1 cellular context compared by ENCODE assay signal in genomic region chr15:34318277-34319079, GRCh38.
TF ChIP-seq lines count a peak whose summit lies in the region.

No MANE protein-coding gene starts in this region.

TF ChIP-seq in H1, 55 proteins besides CTCF, POLR2A, EP300 and RAD21:
- TF ChIP-seq TBP (IDR thresholded peaks at IDR 0.05; ENCODE audit: low read depth, low read length): peak; percentile 54; the same call in 1 of the 2 replicates
- no peak for TF ChIP-seq CHD1 (IDR thresholded peaks at IDR 0.05; ENCODE audit: low read depth, low read length)
- no peak for TF ChIP-seq SAP30 (IDR thresholded peaks at IDR 0.05; ENCODE audit: insufficient read depth, insufficient replicate concordance, low read length)
- no peak for TF ChIP-seq HDAC2 (IDR thresholded peaks at IDR 0.05; ENCODE audit: borderline replicate concordance in 1 of 2, low read depth in 2 of 2, low read length in 2 of 2)
- TF ChIP-seq, protein P1, sequence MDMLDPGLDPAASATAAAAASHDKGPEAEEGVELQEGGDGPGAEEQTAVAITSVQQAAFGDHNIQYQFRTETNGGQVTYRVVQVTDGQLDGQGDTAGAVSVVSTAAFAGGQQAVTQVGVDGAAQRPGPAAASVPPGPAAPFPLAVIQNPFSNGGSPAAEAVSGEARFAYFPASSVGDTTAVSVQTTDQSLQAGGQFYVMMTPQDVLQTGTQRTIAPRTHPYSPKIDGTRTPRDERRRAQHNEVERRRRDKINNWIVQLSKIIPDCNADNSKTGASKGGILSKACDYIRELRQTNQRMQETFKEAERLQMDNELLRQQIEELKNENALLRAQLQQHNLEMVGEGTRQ (IDR thresholded peaks at IDR 0.05; ENCODE audit: low read length): peak; percentile 87
- TF ChIP-seq TAF1 (IDR thresholded peaks at IDR 0.05; ENCODE audit: low read depth, low read length): peak; percentile 59
- TF ChIP-seq KDM1A (IDR thresholded peaks at IDR 0.05; ENCODE audit: borderline replicate concordance, low read length): no peak
- peak; percentile 61; the same call in 1 of the 2 replicates for TF ChIP-seq ATF3 (IDR thresholded peaks at IDR 0.05; ENCODE audit: insufficient read depth, low read depth, low read length)
- no peak for TF ChIP-seq FOSL1 (IDR thresholded peaks at IDR 0.05; ENCODE audit: insufficient read depth, low read depth, low read length)
